Comparison of ENCODE assay signal across 1 cellular context in the genomic region with DNA sequence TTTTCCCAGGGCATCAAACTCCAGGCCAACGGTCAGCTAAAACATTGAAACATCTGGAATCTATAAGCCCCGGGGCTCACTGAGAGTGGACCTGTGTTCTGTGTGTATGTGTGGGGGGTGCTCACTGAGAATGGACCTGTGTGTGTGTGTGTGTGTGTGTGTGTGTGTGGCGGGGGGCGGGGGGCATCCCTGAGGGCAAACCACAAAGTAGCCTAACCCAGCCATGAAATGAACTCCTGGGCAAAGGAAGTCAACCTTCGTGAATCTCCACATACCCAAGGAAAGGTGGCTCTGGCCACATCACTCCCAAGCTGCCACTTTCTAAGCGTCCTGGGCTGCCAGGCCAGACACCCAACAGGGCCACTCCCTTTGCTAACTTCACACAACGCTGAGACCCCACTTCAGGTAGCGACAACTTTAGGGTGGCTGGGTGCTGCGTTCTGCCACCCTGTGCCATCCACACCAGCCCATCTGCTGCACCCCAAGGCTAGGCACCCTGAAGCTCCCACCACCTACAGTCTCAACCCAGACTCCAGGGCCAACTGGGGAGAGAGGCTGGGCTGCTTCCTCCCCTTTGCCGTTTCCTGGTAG.
TF ChIP-seq lines count a peak whose summit lies in the region.

No MANE protein-coding gene starts in this region.

TF ChIP-seq in endothelial cell of umbilical vein, 7 proteins besides CTCF, POLR2A, EP300 and RAD21:
- TF ChIP-seq EZH2 (IDR thresholded peaks at IDR 0.05; ENCODE audit: borderline replicate concordance, low read depth, low read length, severe bottlenecking) (no peak), MYC (IDR thresholded peaks at IDR 0.05; ENCODE audit: low read depth, low read length) (no peak), POLR2AphosphoS5 (IDR thresholded peaks at IDR 0.05; ENCODE audit: insufficient read depth, low read depth, low read length) (no peak), JUN (IDR thresholded peaks at IDR 0.05; ENCODE audit: borderline replicate concordance, insufficient read depth, insufficient read length, low read depth) (no peak), GATA2 (IDR thresholded peaks at IDR 0.05; ENCODE audit: insufficient read depth, insufficient read length, low read depth, low read length) (no peak)
- TF ChIP-seq, protein P1, sequence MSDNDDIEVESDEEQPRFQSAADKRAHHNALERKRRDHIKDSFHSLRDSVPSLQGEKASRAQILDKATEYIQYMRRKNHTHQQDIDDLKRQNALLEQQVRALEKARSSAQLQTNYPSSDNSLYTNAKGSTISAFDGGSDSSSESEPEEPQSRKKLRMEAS (IDR thresholded peaks at IDR 0.05; ENCODE audit: insufficient read depth, insufficient read length) = no peak
TF ChIP-seq in endothelial cell of umbilical vein: peak in this region for 0.
